In the genomic region with DNA sequence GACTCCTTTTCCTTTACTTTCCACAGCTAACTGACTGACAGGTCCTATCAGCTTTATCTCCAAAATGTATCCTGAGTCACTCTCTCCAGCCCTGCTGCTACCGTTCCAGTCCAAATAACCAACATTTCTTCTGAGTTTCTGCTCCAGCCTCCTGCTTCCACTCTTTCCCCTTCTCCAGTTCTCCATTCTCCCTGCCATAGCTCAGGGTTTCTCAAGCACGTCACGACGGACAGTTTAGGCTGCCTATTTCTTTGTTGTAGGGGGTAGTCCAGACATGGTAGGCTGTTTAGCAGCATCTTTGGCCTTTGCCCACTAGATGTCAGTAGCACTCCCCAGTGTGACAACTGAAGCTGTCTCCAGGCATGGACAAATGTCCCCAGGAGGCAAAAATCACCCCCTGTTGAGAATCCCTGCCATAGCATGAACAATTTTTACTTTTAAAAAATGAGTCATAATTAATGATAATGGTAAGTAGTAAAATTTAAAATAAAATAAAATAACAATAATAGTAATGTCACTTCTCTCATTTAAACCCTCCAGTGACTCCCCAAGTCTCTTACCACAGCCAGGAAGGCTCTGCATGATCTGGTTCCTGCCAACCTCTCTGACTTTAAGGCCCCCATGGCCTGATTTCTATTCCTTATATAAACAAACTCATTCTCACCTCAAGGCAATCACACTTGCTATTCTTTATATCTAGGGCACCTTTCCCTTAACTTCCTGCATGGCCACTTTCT, we compare ENCODE assay signal across 8 cellular contexts.
DNase-seq lines count a peak whose midpoint lies in the region; ATAC-seq and TF ChIP-seq lines count a peak whose summit lies in the region.

No MANE protein-coding gene starts in this region.

- TF ChIP-seq POLR2A in esophagus muscularis mucosa (IDR thresholded peaks at IDR 0.05; ENCODE audit: low read depth): no peak
- no peak for TF ChIP-seq POLR2A in suprapubic skin (IDR thresholded peaks at IDR 0.05)

- H3K36me3 ChIP-seq in DOHH2 (ENCODE audit: control insufficient read depth, low read length) (no peaks in the 10 kb centered on the region), OCI-LY1 (ENCODE audit: insufficient read depth, low read length) (no peaks in the 10 kb centered on the region), esophagus muscularis mucosa (no peaks in the 10 kb centered on the region), suprapubic skin (no peaks in the 10 kb centered on the region)

- H3F3A ChIP-seq in DOHH2 (ENCODE audit: control insufficient read depth, insufficient read depth): no peaks in the 10 kb centered on the region
- H3F3A ChIP-seq in OCI-LY1 (ENCODE audit: insufficient read depth, low read length): no peaks in the 10 kb centered on the region

- H3K9me2 ChIP-seq in DOHH2 (replicated peaks; ENCODE audit: control insufficient read depth, low read length): no peaks in the 10 kb centered on the region
- no peaks in the 10 kb centered on the region for H3K9me2 ChIP-seq in OCI-LY1 (ENCODE audit: low read depth, low read length)

- H3K4me2 ChIP-seq in DOHH2 (ENCODE audit: low read length) (peak overlapping the region; percentile 58), OCI-LY1 (ENCODE audit: low read length) (peak overlapping the region; percentile 64; the same call in 1 of the 2 replicates)

- peak overlapping the region; percentile 67 for H2AFZ ChIP-seq in OCI-LY1 (ENCODE audit: low read length)

- peak overlapping the region in 2 of 3 experiments; percentile 3 to 5 for H3K4me3 Mint-ChIP-seq in nephron

- H3K4me3 ChIP-seq in DOHH2 (ENCODE audit: low read length) (peak overlapping the region; percentile 40; the same call in 1 of the 2 replicates), OCI-LY1 (ENCODE audit: low read depth, low read length, poor library complexity, severe bottlenecking) (peak overlapping the region; percentile 28), esophagus muscularis mucosa (peak overlapping the region in 1 of 4 donors; percentile 18), suprapubic skin (no peak overlapping the region)

- peak overlapping the region; percentile 22; the same call in 1 of the 2 replicates for H3K9ac ChIP-seq in OCI-LY1 (ENCODE audit: low read length)

- peak; percentile 84 for TF ChIP-seq CTCF in DOHH2 (IDR thresholded peaks at IDR 0.05; ENCODE audit: low read depth, low read length, poor library complexity, severe bottlenecking)
- peak; percentile 86 for TF ChIP-seq CTCF in OCI-LY1 (IDR thresholded peaks at IDR 0.05; ENCODE audit: low read length)
- peak; percentile 51 to 77 (median 57) for TF ChIP-seq CTCF in esophagus muscularis mucosa (IDR thresholded peaks at IDR 0.05)
- peak; percentile 77 to 79 (median 78) for TF ChIP-seq CTCF in nephron (IDR thresholded peaks at IDR 0.05; ENCODE audit: unreplicated experiment in 3 of 3)
- TF ChIP-seq CTCF in suprapubic skin (IDR thresholded peaks at IDR 0.05): peak; percentile 33 to 76

- H3K27ac ChIP-seq in DOHH2 (ENCODE audit: low read depth, low read length): no peak overlapping the region
- H3K27ac ChIP-seq in OCI-LY1 (ENCODE audit: low read depth, low read length, poor library complexity, severe bottlenecking): no peak overlapping the region
- H3K27ac ChIP-seq in esophagus muscularis mucosa (replicated peaks in 1 of 4): no peak overlapping the region
- H3K27ac ChIP-seq in suprapubic skin: no peak overlapping the region

- H3K79me2 ChIP-seq in DOHH2 (ENCODE audit: control insufficient read depth, low read length) (no peaks in the 10 kb centered on the region), OCI-LY1 (ENCODE audit: insufficient read depth, low read length) (no peaks in the 10 kb centered on the region)

- H3K27me3 ChIP-seq in DOHH2 (ENCODE audit: control insufficient read depth, low read length): 0 out of 2 replicates have a peak, but pooled peaks cover 3% of the 10 kb centered on the region
- H3K27me3 ChIP-seq in OCI-LY1 (ENCODE audit: insufficient read depth, low read length): no peaks in the 10 kb centered on the region
- H3K27me3 ChIP-seq in esophagus muscularis mucosa: no peaks in the 10 kb centered on the region
- no peaks in the 10 kb centered on the region for H3K27me3 ChIP-seq in suprapubic skin

- no peaks in the 10 kb centered on the region for H3K27me3 Mint-ChIP-seq in nephron (ENCODE audit: low read depth)

- H3K36me3 Mint-ChIP-seq in nephron (ENCODE audit: low read depth): no peaks in the 10 kb centered on the region

- H4K20me1 ChIP-seq in DOHH2 (ENCODE audit: control insufficient read depth, insufficient read depth, low read depth, low read length) (no peaks in the 10 kb centered on the region), OCI-LY1 (ENCODE audit: insufficient read depth, low read length) (no peaks in the 10 kb centered on the region)

- TF ChIP-seq EP300 in esophagus muscularis mucosa (IDR thresholded peaks at IDR 0.05) (no peak), suprapubic skin (IDR thresholded peaks at IDR 0.05) (no peak)

- ATAC-seq in GM21515 (IDR thresholded peaks at IDR 0.05; ENCODE audit: unreplicated experiment): peak; percentile 98

- WGBS in esophagus muscularis mucosa: 24% methylated on average over 4 of the region's 4 CpGs
- 4% methylated on average over 4 of the region's 4 CpGs for WGBS in suprapubic skin

- H3K4me1 ChIP-seq in DOHH2 (ENCODE audit: control insufficient read depth, low read length): peaks cover 10% of the 10 kb centered on the region
- peaks cover 6% of the 10 kb centered on the region for H3K4me1 ChIP-seq in OCI-LY1 (ENCODE audit: insufficient read depth, low read length, severe bottlenecking)
- peaks cover 4 to 5% (median 4%) of the 10 kb centered on the region in 4 donors for H3K4me1 ChIP-seq in esophagus muscularis mucosa
- H3K4me1 ChIP-seq in suprapubic skin: peaks cover 5% of the 10 kb centered on the region

- DNase-seq in HS-5 (ENCODE audit: low read depth) (peak; percentile 48), esophagus muscularis mucosa (ENCODE audit: extremely low spot score) (no peak), suprapubic skin (ENCODE audit: low spot score in 2 of 2) (no peak)
- peak; percentile 57 for DNase-seq in activated CD8-positive, alpha-beta memory T cell treated with anti-CD3 and anti-CD28 coated beads, Interleukin-2, amount 50 U/mL, for 48 hours

- peak overlapping the region in 1 of 3 experiments; percentile 15 for H3K27ac Mint-ChIP-seq in nephron

- peaks cover 7% of the 10 kb centered on the region for H3K9me3 Mint-ChIP-seq in nephron

- H3K4me1 Mint-ChIP-seq in nephron: peaks cover 5% of the 10 kb centered on the region

- intact Hi-C loops in esophagus muscularis mucosa (cut with DNase I): no loop called here

- H3K9me3 ChIP-seq in DOHH2 (ENCODE audit: control insufficient read depth, insufficient read depth, low read length) (no peaks in the 10 kb centered on the region), OCI-LY1 (ENCODE audit: low read length) (0 out of 2 replicates have a peak, but pooled peaks cover 4% of the 10 kb centered on the region), esophagus muscularis mucosa (peaks cover 0 to 3% (median 1%) of the 10 kb centered on the region in 4 donors), suprapubic skin (no peaks in the 10 kb centered on the region)

Comparison
In these comparisons a context has a peak if more than half of its experiments do, and no peak if none do; other contexts are left out.
1. DNase-seq: peak in HS-5 (single experiment) and activated CD8-positive, alpha-beta memory T cell treated with anti-CD3 and anti-CD28 coated beads, Interleukin-2, amount 50 U/mL, for 48 hours (single experiment); none in esophagus muscularis mucosa (single experiment) and suprapubic skin (0 of 2).
2. Peak in every context shown above with its lines, with median percentiles within 50 percentile points of each other: CTCF ChIP-seq.